In the genomic region with DNA sequence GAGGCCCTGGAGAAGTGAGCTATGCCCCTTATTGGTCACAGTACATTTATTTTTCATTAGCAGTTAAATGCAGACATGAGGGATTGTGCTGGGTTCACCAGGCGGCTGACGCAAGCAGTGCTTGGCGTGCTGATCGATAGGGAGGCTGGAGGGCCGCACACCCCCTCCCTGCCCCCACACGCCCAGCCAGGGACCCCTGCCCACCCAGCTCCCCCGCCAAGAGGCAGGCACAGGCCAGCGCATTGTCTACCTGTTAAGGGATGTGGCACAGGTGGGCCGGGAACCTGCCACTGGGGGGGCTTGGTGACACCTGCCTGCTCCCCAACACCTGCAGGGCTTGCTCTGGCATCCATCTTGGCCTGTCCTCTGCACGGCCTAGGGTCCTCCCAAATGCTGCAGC, we compare ENCODE assay signal across 8 cellular contexts. TPM values are rescaled to one million over a fixed set of nuclear protein-coding genes. Genes with fewer than 3 reads are reported as not detected.
"Had no signal": no experiment of that assay in that cellular context is flagged by ENCODE, and none has a peak within 500 bp of the region (broad histone marks: within the 10 kb centered on the region; RNA-seq: fewer than 3 reads in every experiment).

No MANE protein-coding gene starts in this region.

- ATAC-seq: GM23338, K562 had no signal

- DNase-seq: H9, HCEC 1CT, IMR-90, KG1 had no signal

RNA-seq across cellular contexts. Expression of gene HK3, which starts 39.2 kb away (rescaled TPM):
- total RNA-seq: GM23338, H1, H9, HT-29, IMR-90 had no signal

RNA-seq across cellular contexts. Expression of gene UNC5A, which starts 49.6 kb away (rescaled TPM):
- total RNA-seq: IMR-90, K562 had no signal
